ENCODE assay signal across 31 cellular contexts in genomic region chr2:145033438-145033837, GRCh38.
"Had no signal": no experiment of that assay in that cellular context is flagged by ENCODE, and none has a peak within 500 bp of the region (broad histone marks: within the 10 kb centered on the region; RNA-seq: fewer than 3 reads in every experiment).

No MANE protein-coding gene starts in this region.

- H3K27me3 ChIP-seq: neural progenitor cell, ovary, spleen, suprapubic skin, testis, tibial artery, transverse colon, upper lobe of right lung, uterus had no signal

- H3K79me2 ChIP-seq: parathyroid adenoma had no signal

- H3K27ac ChIP-seq: neural progenitor cell, ovary, parathyroid adenoma, psoas muscle, skin epidermis, spleen, suprapubic skin, testis, tibial artery, transverse colon, upper lobe of right lung, uterus had no signal

- H3K4me2 ChIP-seq: neural progenitor cell, smooth muscle cell had no signal

- H3K4me1 Mint-ChIP-seq: natural killer cell; stimulated activated memory B cell treated with anti-CD40 and anti-IgM and Interleukin-4, amounts not matched to agents 10 μg/mL and 1 μg/mL and 100 μg/mL, for 72 hours; stimulated activated naive CD8-positive, alpha-beta T cell treated with anti-CD3 and anti-CD28 coated beads, Interleukin-15, amount 100 ng/mL, for 72 hours had no signal

- H3K27me3 Mint-ChIP-seq: progenitor cell of endocrine pancreas; stimulated activated memory B cell treated with anti-CD40 and anti-IgM and Interleukin-4, amounts not matched to agents 10 μg/mL and 1 μg/mL and 100 μg/mL, for 72 hours; stimulated activated naive CD8-positive, alpha-beta T cell treated with anti-CD3 and anti-CD28 coated beads, Interleukin-15, amount 100 ng/mL, for 72 hours; type B pancreatic cell had no signal

- H3K4me3 Mint-ChIP-seq: natural killer cell; nephron; neural progenitor cell; stimulated activated memory B cell treated with anti-CD40 and anti-IgM and Interleukin-4, amounts not matched to agents 10 μg/mL and 1 μg/mL and 100 μg/mL, for 72 hours; stimulated activated naive CD8-positive, alpha-beta T cell treated with anti-CD3 and anti-CD28 coated beads, Interleukin-15, amount 100 ng/mL, for 72 hours; type B pancreatic cell had no signal

- H3K9me3 Mint-ChIP-seq: natural killer cell; nephron; neural progenitor cell; stimulated activated memory B cell treated with anti-CD40 and anti-IgM and Interleukin-4, amounts not matched to agents 10 μg/mL and 1 μg/mL and 100 μg/mL, for 72 hours; stimulated activated naive CD8-positive, alpha-beta T cell treated with anti-CD3 and anti-CD28 coated beads, Interleukin-15, amount 100 ng/mL, for 72 hours; type B pancreatic cell had no signal

- DNase-seq: natural killer cell; occipital lobe; ovary; posterior cingulate gyrus; psoas muscle; right cardiac atrium; spleen; stimulated activated CD4-positive, alpha-beta T cell treated with anti-CD3 and anti-CD28 coated beads, Interleukin-12 subunit alpha, Interleukin-12 subunit beta, amount 100 ng/mL, for 4 hours; stimulated activated CD4-positive, alpha-beta T cell treated with anti-CD3 and anti-CD28 coated beads, Interleukin-1b, Interleukin-23, amount 100 ng/mL, for 48 hours; stimulated activated CD4-positive, alpha-beta T cell treated with anti-CD3 and anti-CD28 coated beads, Interleukin-4, amount 100 ng/mL, for 1 hour; stimulated activated CD4-positive, alpha-beta T cell treated with anti-CD3 and anti-CD28 coated beads, Interleukin-4, amount 100 ng/mL, for 4 hours; stimulated activated CD8-positive, alpha-beta memory T cell treated with anti-CD3 and anti-CD28 coated beads, Interleukin-4, amount 100 ng/mL, for 48 hours; stimulated activated naive CD4-positive, alpha-beta T cell; stimulated activated naive CD8-positive, alpha-beta T cell treated with anti-CD3 and anti-CD28 coated beads, Interleukin-15, amount 100 ng/mL, for 72 hours; stimulated activated naive CD8-positive, alpha-beta T cell treated with anti-CD3 and anti-CD28 coated beads, Interleukin-15, Interleukin-2, amounts not matched to agents 100 U/mL and 50 U/mL, for 24 hours; substantia nigra; testis; tibial artery; transverse colon; upper lobe of right lung; uterus had no signal

- H3K4me1 ChIP-seq: parathyroid adenoma, psoas muscle, testis, transverse colon, uterus had no signal

- H3K9me3 ChIP-seq: ovary, psoas muscle, spleen, suprapubic skin, testis, tibial artery, transverse colon, upper lobe of right lung, uterus had no signal

- ATAC-seq: natural killer cell; psoas muscle; right cardiac atrium; sciatic nerve; stimulated activated memory B cell treated with anti-CD40 and anti-IgM and Interleukin-4, amounts not matched to agents 10 μg/mL and 1 μg/mL and 100 μg/mL, for 72 hours; stimulated activated naive CD8-positive, alpha-beta T cell treated with anti-CD3 and anti-CD28 coated beads, Interleukin-15, amount 100 ng/mL, for 72 hours; stimulated activated naive CD8-positive, alpha-beta T cell treated with anti-CD3 and anti-CD28 coated beads, Interleukin-15, Interleukin-2, amounts not matched to agents 100 U/mL and 50 U/mL, for 24 hours; upper lobe of right lung had no signal

- H3K27ac Mint-ChIP-seq: natural killer cell; nephron; neural progenitor cell; progenitor cell of endocrine pancreas; stimulated activated memory B cell treated with anti-CD40 and anti-IgM and Interleukin-4, amounts not matched to agents 10 μg/mL and 1 μg/mL and 100 μg/mL, for 72 hours; stimulated activated naive CD8-positive, alpha-beta T cell treated with anti-CD3 and anti-CD28 coated beads, Interleukin-15, amount 100 ng/mL, for 72 hours; type B pancreatic cell had no signal

- H2AFZ ChIP-seq: neural progenitor cell, parathyroid adenoma had no signal

- H3K4me3 ChIP-seq: neural progenitor cell, ovary, psoas muscle, skin epidermis, smooth muscle cell, spleen, suprapubic skin, testis, tibial artery, transverse colon, upper lobe of right lung, uterus had no signal

- H3K36me3 ChIP-seq: neural progenitor cell, ovary, spleen, suprapubic skin, tibial artery, transverse colon, upper lobe of right lung, uterus had no signal

- H3K9ac ChIP-seq: neural progenitor cell, parathyroid adenoma had no signal

- H3K36me3 Mint-ChIP-seq: natural killer cell; neural progenitor cell; stimulated activated memory B cell treated with anti-CD40 and anti-IgM and Interleukin-4, amounts not matched to agents 10 μg/mL and 1 μg/mL and 100 μg/mL, for 72 hours; type B pancreatic cell had no signal
